8 cellular contexts compared by ENCODE assay signal in genomic region chr7:2405601-2406345, GRCh38. TPM values are rescaled to one million over a fixed set of nuclear protein-coding genes. Genes with fewer than 3 reads are reported as not detected.
DNase-seq lines count a peak whose midpoint lies in the region; TF ChIP-seq lines count a peak whose summit lies in the region.

No MANE protein-coding gene starts in this region.

- no peaks in the 10 kb centered on the region for H3K27me3 ChIP-seq in GM23248 (replicated peaks; ENCODE audit: insufficient read depth)

- H3K36me3 Mint-ChIP-seq in Calu3 (ENCODE audit: insufficient read depth, unreplicated experiment) = peaks cover 36% of the 10 kb centered on the region

- CTCF ChIA-PET in Calu3 (lab: Charles Lee) = interaction anchor here (0.6 kb wide), 1 partner anchor 59 kb away, joined by 11 read pairs; no protein-coding TSS in a partner anchor

- H3K4me2 ChIP-seq in GM23248 (ENCODE audit: unreplicated experiment) = peak overlapping the region; percentile 22

- no peaks in the 10 kb centered on the region for H3K36me3 ChIP-seq in GM23248 (ENCODE audit: low read depth)

- DNase-seq in GM13976 (ENCODE audit: low spot score) (peak; percentile 84), GM23248 (no peak), MV-4-11 (lab: John Stamatoyannopoulos, UW) (peak; percentile 95), H4 (ENCODE audit: low spot score) (no peak), AG08396 (ENCODE audit: low spot score) (no peak), Calu3 (no peak)
- DNase-seq in activated effector memory CD4-positive, alpha-beta T cell treated with anti-CD3 and anti-CD28 coated beads, Interleukin-2, amount 50 U/mL, for 16 hours = peak; percentile 84
- DNase-seq in stimulated activated CD4-positive, alpha-beta T cell treated with anti-CD3 and anti-CD28 coated beads, Interleukin-1b, Interleukin-23, amount 100 ng/mL, for 48 hours = peak; percentile 72

- no peak overlapping the region for H3K4me3 Mint-ChIP-seq in Calu3 (ENCODE audit: low read depth, unreplicated experiment)

- no peaks in the 10 kb centered on the region for H3K9me3 Mint-ChIP-seq in Calu3 (ENCODE audit: low read depth, unreplicated experiment)

- WGBS in GM23248 (ENCODE audit: low coverage in 1 of 2, low lambda C conversion rate in 2 of 2, missing lambda C conversion rate in 2 of 2), 2 experiments = 73 to 75% methylated on average over 19 to 21 of the region's 21 CpGs

- H3K9me3 ChIP-seq in GM23248 (ENCODE audit: low read depth) = no peaks in the 10 kb centered on the region

- H3K9ac ChIP-seq in GM23248 = no peak overlapping the region

- intact Hi-C loops in Calu3 (cut with micrococcal nuclease; ENCODE audit: unreplicated experiment) = no loop called here

- H3K9me2 ChIP-seq in GM23248 (ENCODE audit: insufficient read depth) = no peaks in the 10 kb centered on the region

- no TSS peak for BruUV-seq in Calu3 (replicated peaks; lab: Mats Ljungman, UMichigan)

- H4K20me1 ChIP-seq in GM23248 (ENCODE audit: insufficient read depth) = no peaks in the 10 kb centered on the region

- H3F3A ChIP-seq in GM23248 (ENCODE audit: insufficient read depth) = peaks cover 6% of the 10 kb centered on the region; the same call in 1 of the 2 replicates

- H3K27ac Mint-ChIP-seq in Calu3 (ENCODE audit: unreplicated experiment) = no peak overlapping the region

- peaks cover 59% of the 10 kb centered on the region for H3K79me2 ChIP-seq in GM23248 (ENCODE audit: insufficient read depth)

- in situ Hi-C loops in GM13976 (cut with MboI; ENCODE audit: low sequenced_read_pairs, unreplicated experiment) = no loop called here
- in situ Hi-C loops in GM23248 (cut with MboI) = no loop called here

- H3K27ac ChIP-seq in GM23248 = no peak overlapping the region

- TF ChIP-seq CTCF in GM13976 (IDR thresholded peaks at IDR 0.05; ENCODE audit: borderline replicate concordance, control extremely low read depth, extremely low read depth, insufficient read depth, missing control alignments) (no peak), Calu3 (IDR thresholded peaks at IDR 0.05; ENCODE audit: unreplicated experiment) (no peak)

- H3K4me1 ChIP-seq in GM23248 (ENCODE audit: insufficient read depth) = peaks cover 9% of the 10 kb centered on the region; the same call in 1 of the 2 replicates

- H2AFZ ChIP-seq in GM23248 = no peak overlapping the region

- H3K4me1 Mint-ChIP-seq in Calu3 (ENCODE audit: low read depth, unreplicated experiment) = peaks cover 18% of the 10 kb centered on the region

- H3K27me3 Mint-ChIP-seq in Calu3 (ENCODE audit: unreplicated experiment) = no peaks in the 10 kb centered on the region

- no peak overlapping the region; the same call in 1 of the 2 replicates for H3K4me3 ChIP-seq in GM23248

RNA-seq across cellular contexts. Expression of gene CHST12, which starts 2.4 kb away (rescaled TPM):
- total RNA-seq in GM23248 (2014; rRNA removed; shearing (Covaris generic)) = 9.0 and 10.6 TPM in 2 replicates
- polyA plus RNA-seq in GM23248 (2016; fragmentation: Nextera tagmentation; extraction: Ambion mirVana) = 33.7 and 36.8 TPM in 2 replicates
- 18.8 and 20.6 TPM in 2 replicates for total RNA-seq in H4 (2014; rRNA removed; shearing (Covaris generic))
- 19.9 and 21.2 TPM in 2 replicates for total RNA-seq in Calu3 (2022)

RNA-seq across cellular contexts. Expression of gene EIF3B, which starts 51.1 kb away (rescaled TPM):
- 180 and 212 TPM in 2 replicates for total RNA-seq in GM23248 (2014; rRNA removed; shearing (Covaris generic))
- polyA plus RNA-seq in GM23248 (2016; fragmentation: Nextera tagmentation; extraction: Ambion mirVana) = 79.5 and 82.5 TPM in 2 replicates
- 361 and 382 TPM in 2 replicates for total RNA-seq in H4 (2014; rRNA removed; shearing (Covaris generic))
- total RNA-seq in Calu3 (2022) = 333 and 347 TPM in 2 replicates

Comparison
In these comparisons a context has a peak if more than half of its experiments do, and no peak if none do; other contexts are left out.
1. DNase-seq: peak in GM13976 (single experiment), MV-4-11 (single experiment), activated effector memory CD4-positive, alpha-beta T cell treated with anti-CD3 and anti-CD28 coated beads, Interleukin-2, amount 50 U/mL, for 16 hours (single experiment) and stimulated activated CD4-positive, alpha-beta T cell treated with anti-CD3 and anti-CD28 coated beads, Interleukin-1b, Interleukin-23, amount 100 ng/mL, for 48 hours (single experiment); none in GM23248 (single experiment), H4 (single experiment), AG08396 (single experiment) and Calu3 (single experiment).